In genomic region chr6:6491761-6492160, GRCh38 we compare ENCODE assay signal across 36 cellular contexts.
"Had no signal": no experiment of that assay in that cellular context is flagged by ENCODE, and none has a peak within 500 bp of the region (broad histone marks: within the 10 kb centered on the region; RNA-seq: fewer than 3 reads in every experiment).

No MANE protein-coding gene starts in this region.

- H3K9me3 ChIP-seq: ascending aorta had no signal

- H3K36me3 ChIP-seq: ascending aorta, cardiac muscle cell had no signal

- H3K4me1 ChIP-seq: ascending aorta had no signal

- H3K4me1 Mint-ChIP-seq: activated B cell treated with CpG ODN at 0.5 μM for 24 hours; activated T-helper 17 cell treated with anti-CD3 and anti-CD28 coated beads, Interleukin-2, amount 50 U/mL, for 72 hours; brain had no signal

- H3K27ac Mint-ChIP-seq: activated B cell treated with CpG ODN at 0.5 μM for 24 hours; activated CD4-positive, alpha-beta memory T cell treated with anti-CD3 and anti-CD28 coated beads for 36 hours; activated CD4-positive, alpha-beta T cell treated with anti-CD3 and anti-CD28 coated beads, Interleukin-2, amount 10 ng/mL, durations not matched to agents 24 days and 14 days; activated CD8-positive, alpha-beta T cell treated with anti-CD3 and anti-CD28 coated beads for 36 hours; activated naive CD4-positive, alpha-beta T cell treated with anti-CD3 and anti-CD28 coated beads, Interleukin-2, amount 10 ng/mL, durations not matched to agents 7 days and 5 days; activated naive CD4-positive, alpha-beta T cell treated with anti-CD3 and anti-CD28 coated beads, Interleukin-2, amount 50 U/mL, for 24 hours; activated naive CD8-positive, alpha-beta T cell; activated naive CD8-positive, alpha-beta T cell treated with anti-CD3 and anti-CD28 coated beads, Interleukin-2, amount 10 ng/mL, durations not matched to agents 7 days and 5 days; activated naive CD8-positive, alpha-beta T cell treated with anti-CD3 and anti-CD28 coated beads, Interleukin-2, amount 50 U/mL, for 24 hours; activated T-cell treated with anti-CD3 and anti-CD28 coated beads, Interleukin-2, amount 50 U/mL, for 72 hours; activated T-helper 1 cell treated with anti-CD3 and anti-CD28 coated beads, Interleukin-12 subunit alpha, Interleukin-12 subunit beta, Interleukin-2, Interleukin-4 antibody, amounts not matched to agents 30 ng/mL and 10 ng/mL and 1 ng/mL, durations not matched to agents 14 hours and 24 hours and 36 hours; activated T-helper 17 cell treated with anti-CD3 and anti-CD28 coated beads, Interleukin-2, amount 50 U/mL, for 72 hours; brain; T-helper 1 cell treated with Interleukin-12 subunit alpha and Interleukin-12 subunit beta and Interleukin-4 antibody, amounts not matched to agents 30 μg/mL and 1 μg/mL, for 36 hours; T-helper 2 cell treated with Interferon-gamma antibody and Interleukin-4, amounts not matched to agents 5 μg/mL and 100 μg/mL, for 36 hours had no signal

- H3K9me3 Mint-ChIP-seq: activated B cell treated with CpG ODN at 0.5 μM for 24 hours; activated CD4-positive, alpha-beta memory T cell treated with anti-CD3 and anti-CD28 coated beads for 36 hours; activated CD4-positive, alpha-beta T cell treated with anti-CD3 and anti-CD28 coated beads, Interleukin-2, amount 10 ng/mL, durations not matched to agents 24 days and 14 days; activated CD8-positive, alpha-beta T cell treated with anti-CD3 and anti-CD28 coated beads for 36 hours; activated naive CD4-positive, alpha-beta T cell treated with anti-CD3 and anti-CD28 coated beads, Interleukin-2, amount 10 ng/mL, durations not matched to agents 7 days and 5 days; activated naive CD4-positive, alpha-beta T cell treated with anti-CD3 and anti-CD28 coated beads, Interleukin-2, amount 50 U/mL, for 24 hours; activated naive CD8-positive, alpha-beta T cell treated with anti-CD3 and anti-CD28 coated beads, Interleukin-2, amount 10 ng/mL, durations not matched to agents 7 days and 5 days; activated naive CD8-positive, alpha-beta T cell treated with anti-CD3 and anti-CD28 coated beads, Interleukin-2, amount 50 U/mL, for 24 hours; activated T-cell treated with anti-CD3 and anti-CD28 coated beads, Interleukin-2, amount 50 U/mL, for 4 hours; activated T-cell treated with anti-CD3 and anti-CD28 coated beads, Interleukin-2, amount 50 U/mL, for 72 hours; activated T-helper 1 cell treated with anti-CD3 and anti-CD28 coated beads, Interleukin-12 subunit alpha, Interleukin-12 subunit beta, Interleukin-2, Interleukin-4 antibody, amounts not matched to agents 30 ng/mL and 10 ng/mL and 1 ng/mL, durations not matched to agents 14 hours and 24 hours and 36 hours; activated T-helper 17 cell treated with anti-CD3 and anti-CD28 coated beads, Interleukin-2, amount 50 U/mL, for 72 hours; central memory CD8-positive, alpha-beta T cell; T-helper 1 cell treated with Interleukin-12 subunit alpha and Interleukin-12 subunit beta and Interleukin-4 antibody, amounts not matched to agents 30 μg/mL and 1 μg/mL, for 36 hours; T-helper 2 cell treated with Interferon-gamma antibody and Interleukin-4, amounts not matched to agents 5 μg/mL and 100 μg/mL, for 36 hours had no signal

- H3K27me3 Mint-ChIP-seq: activated naive CD4-positive, alpha-beta T cell treated with anti-CD3 and anti-CD28 coated beads, Interleukin-2, amount 50 U/mL, for 24 hours; activated naive CD8-positive, alpha-beta T cell had no signal

- H3K27me3 ChIP-seq: ascending aorta, cardiac muscle cell had no signal

- H3K4me3 Mint-ChIP-seq: activated B cell treated with CpG ODN at 0.5 μM for 24 hours; activated CD4-positive, alpha-beta memory T cell treated with anti-CD3 and anti-CD28 coated beads for 36 hours; activated CD4-positive, alpha-beta T cell treated with anti-CD3 and anti-CD28 coated beads, Interleukin-2, amount 10 ng/mL, durations not matched to agents 24 days and 14 days; activated CD8-positive, alpha-beta T cell treated with anti-CD3 and anti-CD28 coated beads for 36 hours; activated naive CD4-positive, alpha-beta T cell treated with anti-CD3 and anti-CD28 coated beads, Interleukin-2, amount 10 ng/mL, durations not matched to agents 7 days and 5 days; activated naive CD4-positive, alpha-beta T cell treated with anti-CD3 and anti-CD28 coated beads, Interleukin-2, amount 50 U/mL, for 24 hours; activated naive CD8-positive, alpha-beta T cell; activated naive CD8-positive, alpha-beta T cell treated with anti-CD3 and anti-CD28 coated beads, Interleukin-2, amount 10 ng/mL, durations not matched to agents 7 days and 5 days; activated naive CD8-positive, alpha-beta T cell treated with anti-CD3 and anti-CD28 coated beads, Interleukin-2, amount 50 U/mL, for 24 hours; activated T-cell treated with anti-CD3 and anti-CD28 coated beads, Interleukin-2, amount 50 U/mL, for 4 hours; activated T-cell treated with anti-CD3 and anti-CD28 coated beads, Interleukin-2, amount 50 U/mL, for 72 hours; activated T-helper 1 cell treated with anti-CD3 and anti-CD28 coated beads, Interleukin-12 subunit alpha, Interleukin-12 subunit beta, Interleukin-2, Interleukin-4 antibody, amounts not matched to agents 30 ng/mL and 10 ng/mL and 1 ng/mL, durations not matched to agents 14 hours and 24 hours and 36 hours; activated T-helper 17 cell treated with anti-CD3 and anti-CD28 coated beads, Interleukin-2, amount 50 U/mL, for 72 hours; brain; central memory CD8-positive, alpha-beta T cell; T-helper 1 cell treated with Interleukin-12 subunit alpha and Interleukin-12 subunit beta and Interleukin-4 antibody, amounts not matched to agents 30 μg/mL and 1 μg/mL, for 36 hours; T-helper 2 cell treated with Interferon-gamma antibody and Interleukin-4, amounts not matched to agents 5 μg/mL and 100 μg/mL, for 36 hours had no signal

- H3K27ac ChIP-seq: ascending aorta, cardiac muscle cell, VCaP had no signal

- H3K4me3 ChIP-seq: ascending aorta, cardiac muscle cell had no signal

- ATAC-seq: activated CD8-positive, alpha-beta T cell treated with anti-CD3 and anti-CD28 coated beads for 36 hours; activated naive CD8-positive, alpha-beta T cell treated with anti-CD3 and anti-CD28 coated beads, Interleukin-2, amount 50 U/mL, for 24 hours; activated T-cell treated with anti-CD3 and anti-CD28 coated beads, Interleukin-2, amount 50 U/mL, for 4 hours; activated T-cell treated with anti-CD3 and anti-CD28 coated beads, Interleukin-2, amount 50 U/mL, for 72 hours; activated T-helper 17 cell treated with anti-CD3 and anti-CD28 coated beads, Interleukin-2, amount 50 U/mL, for 72 hours had no signal

- H3K36me3 Mint-ChIP-seq: activated CD4-positive, alpha-beta memory T cell treated with anti-CD3 and anti-CD28 coated beads for 36 hours; activated naive CD4-positive, alpha-beta T cell treated with anti-CD3 and anti-CD28 coated beads, Interleukin-2, amount 10 ng/mL, durations not matched to agents 7 days and 5 days; activated naive CD4-positive, alpha-beta T cell treated with anti-CD3 and anti-CD28 coated beads, Interleukin-2, amount 50 U/mL, for 24 hours; activated naive CD8-positive, alpha-beta T cell; activated naive CD8-positive, alpha-beta T cell treated with anti-CD3 and anti-CD28 coated beads, Interleukin-2, amount 10 ng/mL, durations not matched to agents 7 days and 5 days; brain had no signal

- DNase-seq: activated B cell treated with CpG ODN at 0.5 μM for 24 hours; activated CD4-positive, alpha-beta memory T cell treated with anti-CD3 and anti-CD28 coated beads for 36 hours; activated CD4-positive, alpha-beta T cell treated with anti-CD3 and anti-CD28 coated beads for 4 hours; activated CD4-positive, alpha-beta T cell treated with anti-CD3 and anti-CD28 coated beads, Interleukin-2, amount 10 ng/mL, durations not matched to agents 24 days and 14 days; activated CD4-positive, alpha-beta T cell treated with anti-CD3 and anti-CD28 coated beads, Interleukin-2, amount 50 U/mL, for 1 hour; activated CD4-positive, alpha-beta T cell treated with anti-CD3 and anti-CD28 coated beads, Interleukin-2, amount 50 U/mL, for 4 hours; activated CD4-positive, CD25-positive, alpha-beta regulatory T cell treated with anti-CD3 and anti-CD28 coated beads, Interleukin-2, amount 50 U/mL, for 72 hours; activated CD8-positive, alpha-beta memory T cell treated with anti-CD3 and anti-CD28 coated beads, Interleukin-2, amount 50 U/mL, for 4 hours; activated CD8-positive, alpha-beta T cell treated with anti-CD3 and anti-CD28 coated beads for 36 hours; activated gamma-delta T cell; activated naive CD4-positive, alpha-beta T cell treated with anti-CD3 and anti-CD28 coated beads, Interleukin-2, amount 10 ng/mL, durations not matched to agents 7 days and 5 days; activated naive CD4-positive, alpha-beta T cell treated with Interleukin-2 at 50 U/mL for 16 hours; activated naive CD8-positive, alpha-beta T cell treated with anti-CD3 and anti-CD28 coated beads, Interleukin-2, amount 10 ng/mL, durations not matched to agents 7 days and 5 days; activated naive CD8-positive, alpha-beta T cell treated with anti-CD3 and anti-CD28 coated beads, Interleukin-2, amount 50 U/mL, for 24 hours; activated T-cell treated with anti-CD3 and anti-CD28 coated beads for 4 hours; activated T-cell treated with anti-CD3 and anti-CD28 coated beads, Interleukin-2, amount 50 U/mL, for 1 hour; activated T-cell treated with anti-CD3 and anti-CD28 coated beads, Interleukin-2, amount 50 U/mL, for 4 hours; activated T-cell treated with anti-CD3 and anti-CD28 coated beads, Interleukin-2, amount 50 U/mL, for 72 hours; amygdala; anterior cingulate cortex; caudate nucleus; cerebellar nuclear complex; T-helper 1 cell; T-helper 2 cell; T-helper 9 cell had no signal
